In genomic region chr11:65858354-65859133, GRCh38 we compare ENCODE assay signal across 8 cellular contexts. TPM values are rescaled to one million over a fixed set of nuclear protein-coding genes. Genes with fewer than 3 reads are reported as not detected.
DNase-seq lines count a peak whose midpoint lies in the region; ATAC-seq and TF ChIP-seq lines count a peak whose summit lies in the region.

No MANE protein-coding gene starts in this region.

- no peak for ATAC-seq in activated CD4-positive, CD25-positive, alpha-beta regulatory T cell treated with anti-CD3 and anti-CD28 coated beads, Interleukin-2, amount 50 U/mL, for 24 hours

- H2AFZ ChIP-seq in OCI-LY1 (ENCODE audit: low read length): no peak overlapping the region

- peaks cover 5% of the 10 kb centered on the region; the same call in 1 of the 2 replicates for H4K20me1 ChIP-seq in OCI-LY1 (ENCODE audit: insufficient read depth, low read length)

- H3K79me2 ChIP-seq in OCI-LY1 (ENCODE audit: insufficient read depth, low read length): peaks cover 23% of the 10 kb centered on the region

- peak overlapping the region; percentile 88 for H3K4me2 ChIP-seq in OCI-LY1 (ENCODE audit: low read length)

- H3K4me1 ChIP-seq in OCI-LY1 (ENCODE audit: insufficient read depth, low read length, severe bottlenecking): peaks cover 32% of the 10 kb centered on the region
- H3K4me1 ChIP-seq in endodermal cell (ENCODE audit: control insufficient read depth, insufficient read depth, low read length): peaks cover 10% of the 10 kb centered on the region

- peak overlapping the region; percentile 86 for H3K9ac ChIP-seq in OCI-LY1 (ENCODE audit: low read length)
- peak overlapping the region; percentile 84 for H3K9ac ChIP-seq in endodermal cell (ENCODE audit: extremely low read depth, low read length, poor library complexity, severe bottlenecking)

- no peaks in the 10 kb centered on the region for H3K27me3 Mint-ChIP-seq in endodermal cell (ENCODE audit: insufficient read depth)
- no peaks in the 10 kb centered on the region for H3K27me3 Mint-ChIP-seq in osteocyte (ENCODE audit: unreplicated experiment)

- peak; percentile 92 for DNase-seq in NCI-H510A treated with DMSO at 0.1 percent for 48 hours (lab: John Stamatoyannopoulos, UW)
- DNase-seq in NCI-H510A (lab: John Stamatoyannopoulos, UW): no peak
- DNase-seq in endodermal cell: no peak
- no peak for DNase-seq in osteocyte (ENCODE audit: extremely low spot score, unreplicated experiment)
- no peak for DNase-seq in nucleus accumbens (lab: John Stamatoyannopoulos, UW)
- no peak for DNase-seq in KBM-7

- peaks cover 64% of the 10 kb centered on the region for H3K36me3 ChIP-seq in OCI-LY1 (ENCODE audit: insufficient read depth, low read length)
- H3K36me3 ChIP-seq in endodermal cell (ENCODE audit: control insufficient read depth, insufficient read depth, low read length): peaks cover 54% of the 10 kb centered on the region

- H3K9me3 Mint-ChIP-seq in endodermal cell (no peaks in the 10 kb centered on the region), osteocyte (ENCODE audit: unreplicated experiment) (no peaks in the 10 kb centered on the region)

- no peaks in the 10 kb centered on the region for H3K9me3 ChIP-seq in OCI-LY1 (ENCODE audit: low read length)
- H3K9me3 ChIP-seq in endodermal cell (ENCODE audit: control insufficient read depth, low read length): no peaks in the 10 kb centered on the region

- in situ Hi-C loops in KBM-7 (cut with MboI; ENCODE audit: low pct_unique_long_range_greater_than_20kb, low sequenced_read_pairs): no loop called here

- H3K27ac Mint-ChIP-seq in endodermal cell (peak overlapping the region; percentile 97), osteocyte (ENCODE audit: unreplicated experiment) (peak overlapping the region; percentile 97)

- H3K4me1 Mint-ChIP-seq in endodermal cell (peaks cover 21% of the 10 kb centered on the region), osteocyte (ENCODE audit: unreplicated experiment) (peaks cover 57% of the 10 kb centered on the region)

- H3K4me3 ChIP-seq in OCI-LY1 (ENCODE audit: low read depth, low read length, poor library complexity, severe bottlenecking) (peak overlapping the region; percentile 99), endodermal cell (ENCODE audit: low read length) (peak overlapping the region; percentile 97)

- H3K9me2 ChIP-seq in OCI-LY1 (ENCODE audit: low read depth, low read length): no peaks in the 10 kb centered on the region

- no peaks in the 10 kb centered on the region for H3K27me3 ChIP-seq in OCI-LY1 (ENCODE audit: insufficient read depth, low read length)
- no peaks in the 10 kb centered on the region for H3K27me3 ChIP-seq in endodermal cell (ENCODE audit: control insufficient read depth, insufficient read depth, low read length, poor library complexity, severe bottlenecking)

- H3K4me3 Mint-ChIP-seq in endodermal cell: peak overlapping the region; percentile 88
- H3K4me3 Mint-ChIP-seq in osteocyte (ENCODE audit: unreplicated experiment): peak overlapping the region; percentile 89

- 0 out of 2 replicates have a peak, but pooled peaks cover 5% of the 10 kb centered on the region for H3F3A ChIP-seq in OCI-LY1 (ENCODE audit: insufficient read depth, low read length)

- H3K36me3 Mint-ChIP-seq in endodermal cell (ENCODE audit: low read depth) (peaks cover 51% of the 10 kb centered on the region), osteocyte (ENCODE audit: unreplicated experiment) (peaks cover 38% of the 10 kb centered on the region)

- H3K27ac ChIP-seq in OCI-LY1 (ENCODE audit: low read depth, low read length, poor library complexity, severe bottlenecking) (peak overlapping the region; percentile 94), endodermal cell (ENCODE audit: low read depth, low read length) (peak overlapping the region; percentile 93)

- 0 to 1% methylated on average over 15 to 32 of the region's 32 CpGs for WGBS in endodermal cell (ENCODE audit: insufficient coverage in 1 of 2, insufficient read length in 1 of 2), 2 experiments

- TF ChIP-seq CTCF in OCI-LY1 (IDR thresholded peaks at IDR 0.05; ENCODE audit: low read length) (no peak), endodermal cell (conservative IDR thresholded peaks at IDR 0.05) (no peak), osteocyte (IDR thresholded peaks at IDR 0.05) (no peak)

RNA-seq across cellular contexts. Expression of gene CFL1, which starts 0.6 kb away (rescaled TPM):
- total RNA-seq in endodermal cell (1,000 to 10,000 TPM; 1,218 to 1,284 TPM), osteocyte (939 and 946 TPM in 2 replicates)
- polyA plus RNA-seq in endodermal cell (2013, experiment 1 of 2): 1,019 TPM
- polyA plus RNA-seq in endodermal cell (2013, experiment 2 of 2): 1,005 TPM

RNA-seq across cellular contexts. Expression of gene MUS81, which starts 1.7 kb away (rescaled TPM):
- 10 to 100 TPM; 51.0 to 64.5 TPM for total RNA-seq in endodermal cell
- polyA plus RNA-seq in endodermal cell (2013, experiment 1 of 2): 64.5 TPM
- 60.0 TPM for polyA plus RNA-seq in endodermal cell (2013, experiment 2 of 2)
- 63.7 and 68.5 TPM in 2 replicates for total RNA-seq in osteocyte

RNA-seq across cellular contexts. Expression of gene EFEMP2, which starts 14.1 kb away (rescaled TPM):
- total RNA-seq in endodermal cell (10 to 100 TPM; 84.5 to 99.6 TPM), osteocyte (130 and 131 TPM in 2 replicates)
- polyA plus RNA-seq in endodermal cell (2013, experiment 1 of 2): 44.2 TPM
- polyA plus RNA-seq in endodermal cell (2013, experiment 2 of 2): 46.6 TPM

RNA-seq across cellular contexts. Expression of gene CTSW, which starts 21.1 kb away (rescaled TPM):
- total RNA-seq in endodermal cell: not detected
- not detected for polyA plus RNA-seq in endodermal cell (2013, experiment 1 of 2)
- polyA plus RNA-seq in endodermal cell (2013, experiment 2 of 2): not detected
- total RNA-seq in osteocyte: not detected in 2 replicates

RNA-seq across cellular contexts. Expression of gene SNX32, which starts 24.8 kb away (rescaled TPM):
- total RNA-seq in endodermal cell: 1 to 10 TPM; 1.5 to 4.3 TPM
- polyA plus RNA-seq in endodermal cell (2013, experiment 1 of 2): 3.7 TPM
- polyA plus RNA-seq in endodermal cell (2013, experiment 2 of 2): 1.9 TPM
- total RNA-seq in osteocyte: 4.0 and 4.1 TPM in 2 replicates
